ENCODE assay signal across 8 cellular contexts in genomic region chr7:140342732-140343514, GRCh38. TPM values are rescaled to one million over a fixed set of nuclear protein-coding genes. Genes with fewer than 3 reads are reported as not detected.
A peak's percentile ranks its signal among the peaks of the same experiment; 100 is the strongest.
DNase-seq lines count a peak whose midpoint lies in the region; ATAC-seq and TF ChIP-seq lines count a peak whose summit lies in the region.

No MANE protein-coding gene starts in this region.

- H3K27me3 ChIP-seq in neural cell (ENCODE audit: insufficient read depth, low read depth, low read length) (no peaks in the 10 kb centered on the region), uterus (no peaks in the 10 kb centered on the region)

- no peaks in the 10 kb centered on the region for H3K4me1 ChIP-seq in uterus

- H3K36me3 ChIP-seq in neural cell (ENCODE audit: insufficient read depth, low read length) (peaks cover 11% of the 10 kb centered on the region), uterus (no peaks in the 10 kb centered on the region)

- H3K4me3 ChIP-seq in epithelial cell of esophagus (ENCODE audit: low read length) (no peak overlapping the region), neural cell (ENCODE audit: low read length) (no peak overlapping the region), uterus (no peak overlapping the region)

- peaks cover 17% of the 10 kb centered on the region for H3K4me1 Mint-ChIP-seq in activated CD4-positive, alpha-beta T cell treated with anti-CD3 and anti-CD28 coated beads, Interleukin-2, amount 10 ng/mL, durations not matched to agents 24 days and 14 days

- H3K27ac Mint-ChIP-seq in activated CD4-positive, alpha-beta T cell treated with anti-CD3 and anti-CD28 coated beads, Interleukin-2, amount 10 ng/mL, durations not matched to agents 24 days and 14 days: no peak overlapping the region

- TF ChIP-seq EP300 in neural cell (conservative IDR thresholded peaks at IDR 0.05; ENCODE audit: poor library complexity, severe bottlenecking): no peak

- no peaks in the 10 kb centered on the region for H3F3A ChIP-seq in neural cell (ENCODE audit: insufficient read depth, low read length, poor library complexity, severe bottlenecking)

- no peaks in the 10 kb centered on the region for H4K20me1 ChIP-seq in neural cell (ENCODE audit: insufficient read depth)

- no peak for ATAC-seq in GM21515 (IDR thresholded peaks at IDR 0.05; ENCODE audit: unreplicated experiment)

- H3K27ac ChIP-seq in neural cell (ENCODE audit: low read length): no peak overlapping the region
- H3K27ac ChIP-seq in uterus: no peak overlapping the region

- no peaks in the 10 kb centered on the region for H3K79me2 ChIP-seq in neural cell (replicated peaks; ENCODE audit: insufficient read depth, low read length)

- no peaks in the 10 kb centered on the region for H3K9me3 Mint-ChIP-seq in activated CD4-positive, alpha-beta T cell treated with anti-CD3 and anti-CD28 coated beads, Interleukin-2, amount 10 ng/mL, durations not matched to agents 24 days and 14 days

- intact Hi-C loops in uterus (cut with DNase I; ENCODE audit: low total_unique reads): no loop called here
- intact Hi-C loops in activated CD4-positive, alpha-beta T cell treated with anti-CD3 and anti-CD28 coated beads, Interleukin-2, amount 10 ng/mL, durations not matched to agents 24 days and 14 days (cut with micrococcal nuclease): no loop called here

- no peak for TF ChIP-seq POLR2A in uterus (IDR thresholded peaks at IDR 0.05)

- no peaks in the 10 kb centered on the region for H3K9me2 ChIP-seq in neural cell (ENCODE audit: insufficient read depth, low read length)

- no peak overlapping the region for H2AFZ ChIP-seq in neural cell (ENCODE audit: low read depth, low read length)

- TF ChIP-seq CTCF in GM13976 (IDR thresholded peaks at IDR 0.05; ENCODE audit: borderline replicate concordance, control extremely low read depth, extremely low read depth, insufficient read depth, missing control alignments) (peak; percentile 29), epithelial cell of esophagus (IDR thresholded peaks at IDR 0.05; ENCODE audit: insufficient read depth, low read depth, low read length, missing control alignments) (peak; percentile 58), neural cell (IDR thresholded peaks at IDR 0.05; ENCODE audit: poor library complexity, severe bottlenecking) (peak; percentile 57), uterus (IDR thresholded peaks at IDR 0.05) (peak in 2 of 4 experiments; percentile 28 to 31)

- in situ Hi-C loops in ACHN (cut with HindIII; ENCODE audit: low pct_ligation_motif_present, low pct_unique_long_range_greater_than_20kb, low sequenced_read_pairs): no loop called here
- in situ Hi-C loops in GM13976 (cut with MboI; ENCODE audit: low sequenced_read_pairs, unreplicated experiment): no loop called here

- DNase-seq in ACHN (peak; percentile 28), GM13976 (ENCODE audit: low spot score) (no peak), OCI-M1 (lab: John Stamatoyannopoulos, UW) (peak; percentile 6), epithelial cell of esophagus (ENCODE audit: low read depth) (peak; percentile 29), uterus (no peak)
- no peak for DNase-seq in activated CD4-positive, alpha-beta T cell treated with anti-CD3 and anti-CD28 coated beads, Interleukin-2, amount 10 ng/mL, durations not matched to agents 24 days and 14 days

- H3K9ac ChIP-seq in neural cell (ENCODE audit: low read length): no peak overlapping the region

- H3K36me3 Mint-ChIP-seq in activated CD4-positive, alpha-beta T cell treated with anti-CD3 and anti-CD28 coated beads, Interleukin-2, amount 10 ng/mL, durations not matched to agents 24 days and 14 days (ENCODE audit: low read depth): peaks cover 58% of the 10 kb centered on the region

- no peak overlapping the region for H3K4me2 ChIP-seq in neural cell (ENCODE audit: low read length)

- peak; percentile 61 for TF ChIP-seq RAD21 in neural cell (conservative IDR thresholded peaks at IDR 0.05)

- H3K27me3 Mint-ChIP-seq in activated CD4-positive, alpha-beta T cell treated with anti-CD3 and anti-CD28 coated beads, Interleukin-2, amount 10 ng/mL, durations not matched to agents 24 days and 14 days: no peaks in the 10 kb centered on the region

- H3K9me3 ChIP-seq in neural cell (ENCODE audit: low read length): no peaks in the 10 kb centered on the region
- no peaks in the 10 kb centered on the region for H3K9me3 ChIP-seq in uterus

- no peak overlapping the region for H3K4me3 Mint-ChIP-seq in activated CD4-positive, alpha-beta T cell treated with anti-CD3 and anti-CD28 coated beads, Interleukin-2, amount 10 ng/mL, durations not matched to agents 24 days and 14 days

TF ChIP-seq in neural cell, 6 proteins besides CTCF, POLR2A, EP300 and RAD21:
- TF ChIP-seq TAF1 (IDR thresholded peaks at IDR 0.05; ENCODE audit: low read depth) (no peak), POLR2AphosphoS5 (IDR thresholded peaks at IDR 0.05) (no peak), EZH2 (IDR thresholded peaks at IDR 0.05; ENCODE audit: borderline replicate concordance, insufficient read depth, low read length, poor library complexity, severe bottlenecking) (no peak), REST (IDR thresholded peaks at IDR 0.05; ENCODE audit: borderline replicate concordance) (no peak), SMC3 (conservative IDR thresholded peaks at IDR 0.05; ENCODE audit: poor library complexity) (peak; percentile 50), MXI1 (conservative IDR thresholded peaks at IDR 0.05; ENCODE audit: poor library complexity, severe bottlenecking) (no peak)

RNA-seq across cellular contexts. Expression of gene SLC37A3, which starts 55.4 kb away (rescaled TPM):
- polyA plus RNA-seq in neural cell: 176 and 181 TPM in 2 replicates
- 149 and 170 TPM in 2 replicates for polyA minus RNA-seq in neural cell
- 100 to 1,000 TPM in 3 of 4 donors, 10 to 100 TPM in 1; 87.9 to 359 (median 148) TPM for total RNA-seq in uterus
- total RNA-seq in activated CD4-positive, alpha-beta T cell treated with anti-CD3 and anti-CD28 coated beads, Interleukin-2, amount 10 ng/mL, durations not matched to agents 24 days and 14 days: 162 and 167 TPM in 2 replicates

Comparison
In these comparisons a context has a peak if more than half of its experiments do, and no peak if none do; other contexts are left out.
1. DNase-seq: peak in ACHN (single experiment), OCI-M1 (single experiment) and epithelial cell of esophagus (single experiment); none in GM13976 (single experiment), uterus (0 of 2) and activated CD4-positive, alpha-beta T cell treated with anti-CD3 and anti-CD28 coated beads, Interleukin-2, amount 10 ng/mL, durations not matched to agents 24 days and 14 days (single experiment).